Comparison of ENCODE assay signal across 6 cellular contexts in genomic region chr1:212639524-212639923, GRCh38. TPM values are rescaled to one million over a fixed set of nuclear protein-coding genes. Genes with fewer than 3 reads are reported as not detected.
DNase-seq lines count a peak whose midpoint lies in the region; ATAC-seq, FAIRE-seq and TF ChIP-seq lines count a peak whose summit lies in the region.
"Not testable (repeated sequence)": the region's sequence is repeated elsewhere in the genome, so short reads cannot be mapped to it uniquely, and the experiment has no call there.

No MANE protein-coding gene starts in this region.

- H3K79me2 ChIP-seq in astrocyte (ENCODE audit: insufficient read depth, low read length); fibroblast of lung (ENCODE audit: control insufficient read depth, insufficient read depth, low read length); parathyroid adenoma: not testable (repeated sequence)

- H3K4me1 Mint-ChIP-seq in astrocyte (ENCODE audit: low read depth, unreplicated experiment), result peaks cover 11% of the 10 kb centered on the region

- not testable (repeated sequence) for BruUV-seq in IMR-90 (replicated peaks; lab: Mats Ljungman, UMichigan)

- POLR2A ChIA-PET in IMR-90 (lab: Charles Lee; ENCODE audit: unreplicated experiment), result not testable (repeated sequence)

- CTCF ChIA-PET in IMR-90 (lab: Yijun Ruan, JAX), result interaction anchor here (1.1 to 1.7 kb wide), 2 partner anchors 30 to 183 kb away, joined by 3 to 4 read pairs; no protein-coding TSS in a partner anchor

- intact Hi-C loops in IMR-90 (cut with micrococcal nuclease); left ventricle myocardium inferior (cut with micrococcal nuclease): not testable (repeated sequence)

- H3K4me1 ChIP-seq in IMR-90 (ENCODE audit: control insufficient read depth, insufficient read depth, low read length), result peaks cover 31% of the 10 kb centered on the region
- H3K4me1 ChIP-seq in astrocyte (ENCODE audit: insufficient read depth, low read length), result peaks cover 39% of the 10 kb centered on the region
- H3K4me1 ChIP-seq in fibroblast of lung (ENCODE audit: control insufficient read depth, extremely low read depth, insufficient read depth, low read length), result peaks cover 32% of the 10 kb centered on the region
- peaks cover 59% of the 10 kb centered on the region for H3K4me1 ChIP-seq in left ventricle myocardium inferior
- not testable (repeated sequence) for H3K4me1 ChIP-seq in parathyroid adenoma

- not testable (repeated sequence) for H2AK9ac ChIP-seq in IMR-90 (replicated peaks; ENCODE audit: low read depth, low read length, poor library complexity)

- not testable (repeated sequence) for H3K4me3 ChIP-seq in IMR-90 (ENCODE audit: insufficient read depth, low read depth, low read length); astrocyte (ENCODE audit: insufficient read depth, low read depth, low read length); fibroblast of lung (replicated peaks in 1 of 4; ENCODE audit: control extremely low read depth in 1 of 4, insufficient read depth in 1 of 4, low read depth in 3 of 4, low read length in 4 of 4); left ventricle myocardium inferior; parathyroid adenoma (ENCODE audit: low read depth, low read length)

- not testable (repeated sequence) for TF ChIP-seq POLR2A in IMR-90 (IDR thresholded peaks at IDR 0.05; ENCODE audit: low read depth, low read length)

- ATAC-seq in IMR-90 (ENCODE audit: low read depth), result not testable (repeated sequence)

- not testable (repeated sequence) for FAIRE-seq in astrocyte (lab: Jason Lieb, UNC)

- not testable (repeated sequence) for H3K9ac ChIP-seq in IMR-90 (ENCODE audit: low read depth, low read length); astrocyte (ENCODE audit: low read length); fibroblast of lung (ENCODE audit: insufficient read depth, low read length); parathyroid adenoma

- H3K36me3 Mint-ChIP-seq in astrocyte (ENCODE audit: low read depth, unreplicated experiment), result not testable (repeated sequence)

- H2BK15ac ChIP-seq in IMR-90 (ENCODE audit: low read depth, low read length), result 0 out of 3 replicates have a peak overlapping the region, but pooled peaks have one; percentile 41

- not testable (repeated sequence) for H4K20me1 ChIP-seq in IMR-90 (ENCODE audit: insufficient read depth, low read length); astrocyte (ENCODE audit: insufficient read depth, low read length); fibroblast of lung (ENCODE audit: control insufficient read depth, extremely low read depth, insufficient read depth, low read length)

- not testable (repeated sequence) for TF ChIP-seq CTCF in IMR-90 (conservative IDR thresholded peaks at IDR 0.05; ENCODE audit: low read depth, low read length); astrocyte (IDR thresholded peaks at IDR 0.05; ENCODE audit: insufficient read depth, low read depth, low read length); fibroblast of lung (conservative IDR thresholded peaks at IDR 0.05 in 1 of 2, IDR thresholded peaks at IDR 0.05 in 1 of 2; ENCODE audit: low read depth in 1 of 2, low read length in 2 of 2); left ventricle myocardium inferior (IDR thresholded peaks at IDR 0.05; ENCODE audit: borderline replicate concordance); parathyroid adenoma (IDR thresholded peaks at IDR 0.05)

- H3K18ac ChIP-seq in IMR-90 (ENCODE audit: low read depth, low read length), result peak overlapping the region; percentile 52; the same call in 1 of the 2 replicates

- DNase-seq in IMR-90; astrocyte (ENCODE audit: low read depth); fibroblast of lung (ENCODE audit: low read depth in 2 of 2); left ventricle myocardium inferior: not testable (repeated sequence)
- peak; percentile 4 for DNase-seq in stimulated activated CD8-positive, alpha-beta memory T cell treated with anti-CD3 and anti-CD28 coated beads, Interleukin-4, amount 100 ng/mL, for 48 hours

- no CpG with 5 or more reads among the region's 2 CpGs for WGBS in IMR-90 (ENCODE audit: extremely low coverage in 2 of 2, insufficient read length in 1 of 2), 2 experiments

- not testable (repeated sequence) for H3K27me3 ChIP-seq in IMR-90 (ENCODE audit: control insufficient read depth, insufficient read depth, low read length); astrocyte (ENCODE audit: insufficient read depth, low read length); fibroblast of lung (ENCODE audit: control insufficient read depth, insufficient read depth, low read length); left ventricle myocardium inferior (ENCODE audit: low read depth); parathyroid adenoma (ENCODE audit: control insufficient read depth, insufficient read depth, low read length)

- H3K27me3 Mint-ChIP-seq in astrocyte (ENCODE audit: low read depth, unreplicated experiment), result peaks cover 31% of the 10 kb centered on the region

- H2BK20ac ChIP-seq in IMR-90 (ENCODE audit: low read depth, low read length), result peak overlapping the region; percentile 92

- not testable (repeated sequence) for H2AFZ ChIP-seq in IMR-90 (replicated peaks; ENCODE audit: low read length, poor library complexity); astrocyte (ENCODE audit: low read depth, low read length); fibroblast of lung (ENCODE audit: low read length); parathyroid adenoma

- peak overlapping the region in 1 of 2 experiments; percentile 20; a peak in 2 of 4 replicates for H4K8ac ChIP-seq in IMR-90 (ENCODE audit: low read depth in 2 of 2, low read length in 2 of 2)

- peaks cover 27% of the 10 kb centered on the region for H3K9me1 ChIP-seq in IMR-90 (ENCODE audit: insufficient read depth, low read length)

- not testable (repeated sequence) for H3K4me2 ChIP-seq in IMR-90 (ENCODE audit: low read depth, low read length); astrocyte (ENCODE audit: low read length); fibroblast of lung (ENCODE audit: extremely low read depth, insufficient read depth, low read length); parathyroid adenoma (ENCODE audit: low read length)

- TF ChIP-seq RAD21 in IMR-90 (IDR thresholded peaks at IDR 0.05; ENCODE audit: low read length), result not testable (repeated sequence)

- peak overlapping the region; percentile 77; the same call in 1 of the 2 replicates for H3K14ac ChIP-seq in IMR-90 (replicated peaks; ENCODE audit: low read depth, low read length)

- H3K79me1 ChIP-seq in IMR-90 (ENCODE audit: low read depth in 1 of 2, low read length in 2 of 2), result not testable (repeated sequence)

- peak overlapping the region; percentile 30; the same call in 1 of the 2 replicates for H4K5ac ChIP-seq in IMR-90 (ENCODE audit: low read depth, low read length)

- peak overlapping the region; percentile 77 for H4K91ac ChIP-seq in IMR-90 (ENCODE audit: insufficient read depth, low read depth, low read length)

- H3K56ac ChIP-seq in IMR-90 (ENCODE audit: extremely low read depth, insufficient read depth, low read length), result not testable (repeated sequence)

- H3K27ac Mint-ChIP-seq in astrocyte (ENCODE audit: unreplicated experiment), result not testable (repeated sequence)

- H3K4me3 Mint-ChIP-seq in astrocyte (ENCODE audit: unreplicated experiment), result not testable (repeated sequence)

- H3K9me3 ChIP-seq in IMR-90 (ENCODE audit: control insufficient read depth, insufficient read depth, low read length); astrocyte (ENCODE audit: insufficient read depth, low read depth, low read length); fibroblast of lung (ENCODE audit: control insufficient read depth, insufficient read depth, low read depth, low read length); parathyroid adenoma (ENCODE audit: control insufficient read depth, low read length): not testable (repeated sequence)
- H3K9me3 ChIP-seq in left ventricle myocardium inferior (replicated peaks), result peaks cover 11% of the 10 kb centered on the region

- dilution Hi-C loops in IMR-90 (cut with HindIII; ENCODE audit: low sequenced_read_pairs, unreplicated experiment), result not testable (repeated sequence)

- H2BK120ac ChIP-seq in IMR-90 (ENCODE audit: low read depth, low read length), result peak overlapping the region; percentile 89

- H3K27ac ChIP-seq in IMR-90 (ENCODE audit: insufficient read depth, low read length), result peak overlapping the region; percentile 90; the same call in 1 of the 2 replicates
- peak overlapping the region; percentile 92 for H3K27ac ChIP-seq in astrocyte (ENCODE audit: low read depth, low read length)
- peak overlapping the region; percentile 90 for H3K27ac ChIP-seq in fibroblast of lung (ENCODE audit: insufficient read depth, low read length)
- peak overlapping the region; percentile 85 for H3K27ac ChIP-seq in left ventricle myocardium inferior (replicated peaks)
- peak overlapping the region; percentile 77 for H3K27ac ChIP-seq in parathyroid adenoma

- peak overlapping the region; percentile 88 for H3K4ac ChIP-seq in IMR-90 (ENCODE audit: low read depth, low read length)

- H3K36me3 ChIP-seq in IMR-90 (ENCODE audit: control insufficient read depth, insufficient read depth, low read length); astrocyte (ENCODE audit: insufficient read depth, low read length); fibroblast of lung (ENCODE audit: control insufficient read depth, insufficient read depth, low read length); left ventricle myocardium inferior; parathyroid adenoma (ENCODE audit: control insufficient read depth, insufficient read depth, low read length): not testable (repeated sequence)

- in situ Hi-C loops in IMR-90 (cut with MboI; ENCODE audit: low sequenced_read_pairs), result not testable (repeated sequence)

- not testable (repeated sequence) for H3K23ac ChIP-seq in IMR-90 (ENCODE audit: low read depth, low read length)

- peak overlapping the region; percentile 64 for H2BK5ac ChIP-seq in IMR-90 (ENCODE audit: low read depth, low read length, poor library complexity, severe bottlenecking)

- H3K9me3 Mint-ChIP-seq in astrocyte (ENCODE audit: unreplicated experiment), result not testable (repeated sequence)

- peak overlapping the region; percentile 22; the same call in 1 of the 2 replicates for H2AK5ac ChIP-seq in IMR-90 (ENCODE audit: low read depth, low read length)

RNA-seq across cellular contexts. Expression of gene ATF3, which starts 31.0 kb away (rescaled TPM):
- total RNA-seq in IMR-90 (2012; rRNA removed), result 9.9 and 15.0 TPM in 2 replicates
- 12.3 and 17.9 TPM in 2 replicates for polyA plus RNA-seq in IMR-90 (2012; rRNA removed)
- 13.7 and 26.0 TPM in 2 replicates for polyA plus RNA-seq in IMR-90 (2012; cell fraction: cytosol; rRNA removed)
- polyA plus RNA-seq in IMR-90 (2012; cell fraction: nucleus; rRNA removed; ENCODE audit: low replicate concordance), result 98.0 and 356 TPM in 2 replicates
- total RNA-seq in astrocyte, result 72.5 and 87.6 TPM in 2 replicates
- total RNA-seq in fibroblast of lung, result 14.1 and 35.7 TPM in 2 replicates
- 12.4 and 33.8 TPM in 2 replicates for polyA plus RNA-seq in fibroblast of lung
- 9.8 and 31.1 TPM in 2 replicates for polyA plus RNA-seq in fibroblast of lung (2012)
- polyA minus RNA-seq in fibroblast of lung (ENCODE audit: low replicate concordance), result 12.8 and 15.8 TPM in 2 replicates
- 20.0 TPM for total RNA-seq in left ventricle myocardium inferior
